8 cellular contexts compared by ENCODE assay signal in genomic region chr10:89352039-89352597, GRCh38. TPM values are rescaled to one million over a fixed set of nuclear protein-coding genes. Genes with fewer than 3 reads are reported as not detected.
DNase-seq lines count a peak whose midpoint lies in the region; ATAC-seq and TF ChIP-seq lines count a peak whose summit lies in the region.

No MANE protein-coding gene starts in this region.

- no peak overlapping the region for H3K27ac Mint-ChIP-seq in activated T-helper 1 cell treated with anti-CD3 and anti-CD28 coated beads, Interleukin-12 subunit alpha, Interleukin-12 subunit beta, Interleukin-2, Interleukin-4 antibody, amounts not matched to agents 30 ng/mL and 10 ng/mL and 1 ng/mL, durations not matched to agents 14 hours and 24 hours and 36 hours

- H3K4me3 Mint-ChIP-seq in activated T-helper 1 cell treated with anti-CD3 and anti-CD28 coated beads, Interleukin-12 subunit alpha, Interleukin-12 subunit beta, Interleukin-2, Interleukin-4 antibody, amounts not matched to agents 30 ng/mL and 10 ng/mL and 1 ng/mL, durations not matched to agents 14 hours and 24 hours and 36 hours, result no peak overlapping the region

- CTCF ChIA-PET in RWPE1 (lab: Yijun Ruan, JAX), result no interaction called here

- POLR2A ChIA-PET in RWPE1 (lab: Yijun Ruan, JAX; ENCODE audit: low non-redundant PET), result no interaction called here

- H3K4me1 Mint-ChIP-seq in activated T-helper 1 cell treated with anti-CD3 and anti-CD28 coated beads, Interleukin-12 subunit alpha, Interleukin-12 subunit beta, Interleukin-2, Interleukin-4 antibody, amounts not matched to agents 30 ng/mL and 10 ng/mL and 1 ng/mL, durations not matched to agents 14 hours and 24 hours and 36 hours (ENCODE audit: low read depth), result peaks cover 27% of the 10 kb centered on the region

- H3K36me3 Mint-ChIP-seq in activated T-helper 1 cell treated with anti-CD3 and anti-CD28 coated beads, Interleukin-12 subunit alpha, Interleukin-12 subunit beta, Interleukin-2, Interleukin-4 antibody, amounts not matched to agents 30 ng/mL and 10 ng/mL and 1 ng/mL, durations not matched to agents 14 hours and 24 hours and 36 hours (ENCODE audit: low read depth), result no peaks in the 10 kb centered on the region

- peaks cover 47% of the 10 kb centered on the region for H3K27me3 Mint-ChIP-seq in activated T-helper 1 cell treated with anti-CD3 and anti-CD28 coated beads, Interleukin-12 subunit alpha, Interleukin-12 subunit beta, Interleukin-2, Interleukin-4 antibody, amounts not matched to agents 30 ng/mL and 10 ng/mL and 1 ng/mL, durations not matched to agents 14 hours and 24 hours and 36 hours (ENCODE audit: insufficient read depth)

- DNase-seq in RWPE1 (ENCODE audit: low spot score) (peak; percentile 78), foreskin melanocyte (peak; percentile 48), skeletal muscle cell (ENCODE audit: low read depth) (peak; percentile 78)
- no peak for DNase-seq in activated T-helper 1 cell treated with anti-CD3 and anti-CD28 coated beads, Interleukin-12 subunit alpha, Interleukin-12 subunit beta, Interleukin-2, Interleukin-4 antibody, amounts not matched to agents 30 ng/mL and 10 ng/mL and 1 ng/mL, durations not matched to agents 14 hours and 24 hours and 36 hours (ENCODE audit: low spot score)

- intact Hi-C loops in activated T-helper 1 cell treated with anti-CD3 and anti-CD28 coated beads, Interleukin-12 subunit alpha, Interleukin-12 subunit beta, Interleukin-2, Interleukin-4 antibody, amounts not matched to agents 30 ng/mL and 10 ng/mL and 1 ng/mL, durations not matched to agents 14 hours and 24 hours and 36 hours (cut with micrococcal nuclease), result no loop called here

- H3K9me3 Mint-ChIP-seq in activated T-helper 1 cell treated with anti-CD3 and anti-CD28 coated beads, Interleukin-12 subunit alpha, Interleukin-12 subunit beta, Interleukin-2, Interleukin-4 antibody, amounts not matched to agents 30 ng/mL and 10 ng/mL and 1 ng/mL, durations not matched to agents 14 hours and 24 hours and 36 hours, result peaks cover 3% of the 10 kb centered on the region

- H3K27ac ChIP-seq in RWPE1, result peak overlapping the region; percentile 31; the same call in 1 of the 2 replicates

- ATAC-seq in GM21576 (IDR thresholded peaks at IDR 0.05; ENCODE audit: unreplicated experiment), result peak; percentile 36
- no peak for ATAC-seq in HG03196 (IDR thresholded peaks at IDR 0.05; ENCODE audit: unreplicated experiment)
- ATAC-seq in GM21717 (IDR thresholded peaks at IDR 0.05; ENCODE audit: unreplicated experiment), result no peak
- ATAC-seq in HG03095 (IDR thresholded peaks at IDR 0.05; ENCODE audit: unreplicated experiment), result no peak

- H3K4me3 ChIP-seq in skeletal muscle cell (ENCODE audit: low read depth, low read length), result no peak overlapping the region

- no peak for TF ChIP-seq CTCF in RWPE1 (conservative IDR thresholded peaks at IDR 0.05; ENCODE audit: low read depth)

RNA-seq across cellular contexts. Expression of gene IFIT3, which starts 24.3 kb away (rescaled TPM):
- total RNA-seq in activated T-helper 1 cell treated with anti-CD3 and anti-CD28 coated beads, Interleukin-12 subunit alpha, Interleukin-12 subunit beta, Interleukin-2, Interleukin-4 antibody, amounts not matched to agents 30 ng/mL and 10 ng/mL and 1 ng/mL, durations not matched to agents 14 hours and 24 hours and 36 hours, result 0.83 and 0.91 TPM in 2 replicates

RNA-seq across cellular contexts. Expression of gene IFIT1B, which starts 25.7 kb away (rescaled TPM):
- not detected in 2 replicates for total RNA-seq in activated T-helper 1 cell treated with anti-CD3 and anti-CD28 coated beads, Interleukin-12 subunit alpha, Interleukin-12 subunit beta, Interleukin-2, Interleukin-4 antibody, amounts not matched to agents 30 ng/mL and 10 ng/mL and 1 ng/mL, durations not matched to agents 14 hours and 24 hours and 36 hours

RNA-seq across cellular contexts. Expression of gene IFIT1, which starts 40.3 kb away (rescaled TPM):
- 0.39 and 0.59 TPM in 2 replicates for total RNA-seq in activated T-helper 1 cell treated with anti-CD3 and anti-CD28 coated beads, Interleukin-12 subunit alpha, Interleukin-12 subunit beta, Interleukin-2, Interleukin-4 antibody, amounts not matched to agents 30 ng/mL and 10 ng/mL and 1 ng/mL, durations not matched to agents 14 hours and 24 hours and 36 hours

RNA-seq across cellular contexts. Expression of gene IFIT2, which starts 50.3 kb away (rescaled TPM):
- 0.34 and 0.47 TPM in 2 replicates for total RNA-seq in activated T-helper 1 cell treated with anti-CD3 and anti-CD28 coated beads, Interleukin-12 subunit alpha, Interleukin-12 subunit beta, Interleukin-2, Interleukin-4 antibody, amounts not matched to agents 30 ng/mL and 10 ng/mL and 1 ng/mL, durations not matched to agents 14 hours and 24 hours and 36 hours
